In genomic region chr18:35290070-35290735, GRCh38 we compare ENCODE assay signal across 8 cellular contexts. TPM values are rescaled to one million over a fixed set of nuclear protein-coding genes. Genes with fewer than 3 reads are reported as not detected.
A peak's percentile ranks its signal among the peaks of the same experiment; 100 is the strongest.
DNase-seq lines count a peak whose midpoint lies in the region; ATAC-seq and TF ChIP-seq lines count a peak whose summit lies in the region.

Gene ZSCAN30 (minus strand): TSS chr18:35290229. CDS start chr18:35264352, 25,877 bp downstream.

- H3K36me3 ChIP-seq in thymus (ENCODE audit: control insufficient read depth, insufficient read depth) = peaks cover 4% of the 10 kb centered on the region

- peak; percentile 91 for ATAC-seq in HG02610 (IDR thresholded peaks at IDR 0.05; ENCODE audit: unreplicated experiment)

- H3K4me3 Mint-ChIP-seq in activated naive CD8-positive, alpha-beta T cell = peak within 1 kb of the TSS; percentile 99
- peak within 1 kb of the TSS; percentile 100 for H3K4me3 Mint-ChIP-seq in glutamatergic neuron (ENCODE audit: unreplicated experiment)
- peak within 1 kb of the TSS; percentile 93 for H3K4me3 Mint-ChIP-seq in osteocyte (ENCODE audit: unreplicated experiment)

- H3K27me3 ChIP-seq in thymus (ENCODE audit: control insufficient read depth, insufficient read depth) = no peaks in the 10 kb centered on the region

- DNase-seq in NCI-H1092 treated with DMSO at 0.1 percent for 48 hours (lab: John Stamatoyannopoulos, UW) (peak; percentile 95), SKM-1 (lab: John Stamatoyannopoulos, UW; ENCODE audit: unreplicated experiment) (peak; percentile 83), glutamatergic neuron (peak; percentile 98), osteocyte (ENCODE audit: extremely low spot score, unreplicated experiment) (peak; percentile 97)

- TF ChIP-seq CTCF in glutamatergic neuron (IDR thresholded peaks at IDR 0.05; ENCODE audit: partially characterized antibody, unreplicated experiment) (no peak), osteocyte (IDR thresholded peaks at IDR 0.05) (no peak)

- H3K4me3 ChIP-seq in GM08714 (ENCODE audit: low read length) = peak within 1 kb of the TSS; percentile 83
- H3K4me3 ChIP-seq in thymus (ENCODE audit: low read length) = peak within 1 kb of the TSS; percentile 63

- no peaks in the 10 kb centered on the region for H3K27me3 Mint-ChIP-seq in activated naive CD8-positive, alpha-beta T cell
- H3K27me3 Mint-ChIP-seq in glutamatergic neuron (ENCODE audit: unreplicated experiment) (peaks cover 8% of the 10 kb centered on the region), osteocyte (ENCODE audit: unreplicated experiment) (no peaks in the 10 kb centered on the region)

- peaks cover 63% of the 10 kb centered on the region for H3K4me1 Mint-ChIP-seq in activated naive CD8-positive, alpha-beta T cell (ENCODE audit: low read depth)
- peaks cover 6% of the 10 kb centered on the region for H3K4me1 Mint-ChIP-seq in glutamatergic neuron (ENCODE audit: low read depth, unreplicated experiment)
- peaks cover 30% of the 10 kb centered on the region for H3K4me1 Mint-ChIP-seq in osteocyte (ENCODE audit: unreplicated experiment)

- H3K9me3 ChIP-seq in thymus (ENCODE audit: control insufficient read depth) = no peaks in the 10 kb centered on the region

- peaks cover 9% of the 10 kb centered on the region for H3K9me3 Mint-ChIP-seq in activated naive CD8-positive, alpha-beta T cell (ENCODE audit: low read depth)
- peaks cover 10% of the 10 kb centered on the region for H3K9me3 Mint-ChIP-seq in glutamatergic neuron (ENCODE audit: unreplicated experiment)
- peaks cover 25% of the 10 kb centered on the region for H3K9me3 Mint-ChIP-seq in osteocyte (ENCODE audit: unreplicated experiment)

- H3K36me3 Mint-ChIP-seq in activated naive CD8-positive, alpha-beta T cell = peaks cover 27% of the 10 kb centered on the region
- H3K36me3 Mint-ChIP-seq in glutamatergic neuron (ENCODE audit: unreplicated experiment) (peaks cover 4% of the 10 kb centered on the region), osteocyte (ENCODE audit: unreplicated experiment) (peaks cover 30% of the 10 kb centered on the region)

- under 1% methylated on average over 41 of the region's 41 CpGs for WGBS in thymus

- peaks cover 12% of the 10 kb centered on the region for H3K4me1 ChIP-seq in thymus (ENCODE audit: control insufficient read depth, insufficient read depth, low read length)

- H3K27ac ChIP-seq in thymus (ENCODE audit: low read depth) = peak within 1 kb of the TSS; percentile 64

- peak within 1 kb of the TSS; percentile 95 for H3K27ac Mint-ChIP-seq in activated naive CD8-positive, alpha-beta T cell
- H3K27ac Mint-ChIP-seq in glutamatergic neuron (ENCODE audit: unreplicated experiment) (peak within 1 kb of the TSS; percentile 97), osteocyte (ENCODE audit: unreplicated experiment) (peak within 1 kb of the TSS; percentile 96)

RNA-seq across cellular contexts. Expression of gene ZSCAN30, which starts in this region (rescaled TPM):
- total RNA-seq in glutamatergic neuron (ENCODE audit: unreplicated experiment) (41.0 TPM), osteocyte (12.8 and 15.0 TPM in 2 replicates)
- polyA plus RNA-seq in thymus = 21.2 TPM

Comparison
In these comparisons a context has a peak if more than half of its experiments do, and no peak if none do; other contexts are left out.
1. Peak in every context shown above with its lines: DNase-seq, ATAC-seq, H3K4me3 ChIP-seq and H3K27ac ChIP-seq.